Comparison of ENCODE assay signal across 8 cellular contexts in the genomic region with DNA sequence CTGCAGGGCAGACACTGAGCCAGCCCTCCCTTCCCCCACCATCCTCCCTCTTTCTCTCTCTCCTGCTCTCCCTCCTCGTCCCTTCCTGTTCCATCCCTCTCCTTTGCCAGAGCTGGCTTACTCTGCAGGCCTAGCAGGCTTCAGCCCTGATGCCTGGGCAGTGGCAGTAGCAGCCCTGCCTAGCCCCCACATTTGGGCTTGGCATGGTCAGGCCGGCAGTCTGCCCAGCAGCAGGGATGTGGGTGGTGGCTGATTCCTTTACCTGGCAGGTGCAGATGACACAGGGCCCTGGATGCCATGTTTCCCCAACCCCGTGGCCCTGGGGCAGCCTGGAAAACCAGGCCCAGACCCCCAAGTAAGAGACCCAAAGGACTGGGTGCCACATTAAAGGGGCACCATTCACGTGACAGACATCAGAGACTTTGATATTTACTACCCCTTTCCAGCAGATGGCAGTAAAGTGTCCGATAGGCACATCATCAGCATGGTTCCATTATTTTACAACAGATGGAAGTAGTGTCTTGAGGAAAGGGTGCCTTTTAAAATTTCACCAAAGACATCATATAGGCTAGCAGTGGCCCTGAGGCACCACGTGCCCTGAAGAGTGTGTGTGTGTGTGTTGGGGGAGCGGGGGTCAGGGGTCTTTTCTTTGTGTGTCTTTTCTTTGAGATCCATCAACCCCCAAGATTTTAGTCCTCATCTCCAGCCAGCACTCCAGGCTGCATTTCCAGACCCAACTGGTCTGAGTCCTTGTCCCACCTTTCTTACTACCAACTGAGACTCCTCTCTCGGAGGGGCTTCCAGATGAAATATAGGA. TPM values are rescaled to one million over a fixed set of nuclear protein-coding genes. Genes with fewer than 3 reads are reported as not detected.
DNase-seq lines count a peak whose midpoint lies in the region; TF ChIP-seq lines count a peak whose summit lies in the region.

No MANE protein-coding gene starts in this region.

- no peaks in the 10 kb centered on the region for H3K9me3 ChIP-seq in testis

- H3K4me3 ChIP-seq in HFF-Myc (replicated peaks; ENCODE audit: low read depth, low read length) (no peak overlapping the region), brain microvascular endothelial cell (ENCODE audit: low read depth, low read length) (no peak overlapping the region), testis (no peak overlapping the region)

- no peaks in the 10 kb centered on the region for H3K36me3 Mint-ChIP-seq in activated CD4-positive, alpha-beta T cell treated with anti-CD3 and anti-CD28 coated beads, Interleukin-2, amount 10 ng/mL, durations not matched to agents 24 days and 14 days (ENCODE audit: low read depth)

- H3K36me3 ChIP-seq in brain microvascular endothelial cell (replicated peaks) = no peaks in the 10 kb centered on the region
- no peaks in the 10 kb centered on the region for H3K36me3 ChIP-seq in testis (ENCODE audit: low read depth, missing control alignments)

- no peak overlapping the region for H3K4me3 Mint-ChIP-seq in activated CD4-positive, alpha-beta T cell treated with anti-CD3 and anti-CD28 coated beads, Interleukin-2, amount 10 ng/mL, durations not matched to agents 24 days and 14 days

- H3K4me1 ChIP-seq in testis = no peaks in the 10 kb centered on the region

- peak; percentile 80 for DNase-seq in activated CD4-positive, alpha-beta T cell treated with anti-CD3 and anti-CD28 coated beads, Interleukin-2, amount 10 ng/mL, durations not matched to agents 24 days and 14 days
- DNase-seq in activated CD4-positive, alpha-beta T cell treated with anti-CD3 and anti-CD28 coated beads for 1 hour = no peak
- peak; percentile 17 for DNase-seq in HFF-Myc (ENCODE audit: extremely low read depth, low read depth)
- DNase-seq in NCI-H748 (lab: John Stamatoyannopoulos, UW; ENCODE audit: unreplicated experiment) = peak; percentile 66
- DNase-seq in brain microvascular endothelial cell = peak; percentile 40
- DNase-seq in iris pigment epithelial cell (ENCODE audit: low read depth) = peak; percentile 49
- no peak for DNase-seq in testis
- no peak for DNase-seq in HK-2 (ENCODE audit: unreplicated experiment)

- 55 to 63% methylated on average over 8 of the region's 8 CpGs for WGBS in testis, 2 donors

- no peak overlapping the region for H3K27ac Mint-ChIP-seq in activated CD4-positive, alpha-beta T cell treated with anti-CD3 and anti-CD28 coated beads, Interleukin-2, amount 10 ng/mL, durations not matched to agents 24 days and 14 days

- H3K27me3 Mint-ChIP-seq in activated CD4-positive, alpha-beta T cell treated with anti-CD3 and anti-CD28 coated beads, Interleukin-2, amount 10 ng/mL, durations not matched to agents 24 days and 14 days = peaks cover 18% of the 10 kb centered on the region

- in situ Hi-C loops in brain microvascular endothelial cell (cut with HindIII; ENCODE audit: low pct_ligation_motif_present, low sequenced_read_pairs) = loop anchor here (25.0 kb wide), 1 partner anchor 183 kb away; no protein-coding TSS in a partner anchor

- intact Hi-C loops in activated CD4-positive, alpha-beta T cell treated with anti-CD3 and anti-CD28 coated beads, Interleukin-2, amount 10 ng/mL, durations not matched to agents 24 days and 14 days (cut with micrococcal nuclease) = loop anchor here (1.0 to 10.0 kb wide), 2 partner anchors 187 to 310 kb away; no protein-coding TSS in a partner anchor
- intact Hi-C loops in testis (cut with DNase I; ENCODE audit: low total_unique reads) = no loop called here

- peak; percentile 61 for TF ChIP-seq CTCF in HFF-Myc (IDR thresholded peaks at IDR 0.05; ENCODE audit: low read depth, low read length, missing control alignments)
- peak; percentile 67 for TF ChIP-seq CTCF in brain microvascular endothelial cell (IDR thresholded peaks at IDR 0.05; ENCODE audit: low read depth, low read length, missing control alignments)
- TF ChIP-seq CTCF in testis (IDR thresholded peaks at IDR 0.05) = peak; percentile 26 to 53 (median 43)

- H3K9me3 Mint-ChIP-seq in activated CD4-positive, alpha-beta T cell treated with anti-CD3 and anti-CD28 coated beads, Interleukin-2, amount 10 ng/mL, durations not matched to agents 24 days and 14 days = no peaks in the 10 kb centered on the region

- H3K27me3 ChIP-seq in brain microvascular endothelial cell (replicated peaks) (peaks cover under 1% of the 10 kb centered on the region), testis (no peaks in the 10 kb centered on the region)

- no peaks in the 10 kb centered on the region for H3K4me1 Mint-ChIP-seq in activated CD4-positive, alpha-beta T cell treated with anti-CD3 and anti-CD28 coated beads, Interleukin-2, amount 10 ng/mL, durations not matched to agents 24 days and 14 days

- H3K27ac ChIP-seq in brain microvascular endothelial cell (no peak overlapping the region), testis (no peak overlapping the region)

- no peak for TF ChIP-seq POLR2A in testis (IDR thresholded peaks at IDR 0.05)

RNA-seq across cellular contexts. Expression of a gene that starts 5.9 kb away (rescaled TPM):
- total RNA-seq in activated CD4-positive, alpha-beta T cell treated with anti-CD3 and anti-CD28 coated beads, Interleukin-2, amount 10 ng/mL, durations not matched to agents 24 days and 14 days = 0.09 and 0.17 TPM in 2 replicates
- total RNA-seq in testis = 1 to 10 TPM in 1 of 2 donors, under 1 TPM in 1; 0.68 to 1.2 TPM
- 1.4 TPM for polyA plus RNA-seq in testis (ENCODE audit: insufficient read depth, low read depth, low replicate concordance)

RNA-seq across cellular contexts. Expression of a gene that starts 33.1 kb away (rescaled TPM):
- 16.2 and 18.6 TPM in 2 replicates for total RNA-seq in activated CD4-positive, alpha-beta T cell treated with anti-CD3 and anti-CD28 coated beads, Interleukin-2, amount 10 ng/mL, durations not matched to agents 24 days and 14 days
- 1 to 10 TPM; 2.9 to 5.6 TPM for total RNA-seq in testis
- 4.6 TPM for polyA plus RNA-seq in testis (ENCODE audit: insufficient read depth, low read depth, low replicate concordance)

RNA-seq across cellular contexts. Expression of a gene that starts 41.9 kb away (rescaled TPM):
- 127 and 132 TPM in 2 replicates for total RNA-seq in activated CD4-positive, alpha-beta T cell treated with anti-CD3 and anti-CD28 coated beads, Interleukin-2, amount 10 ng/mL, durations not matched to agents 24 days and 14 days
- total RNA-seq in testis = 100 to 1,000 TPM; 133 to 166 TPM
- 414 TPM for polyA plus RNA-seq in testis (ENCODE audit: insufficient read depth, low read depth, low replicate concordance)

Comparison
In these comparisons a context has a peak if more than half of its experiments do, and no peak if none do; other contexts are left out.
1. DNase-seq: peak in activated CD4-positive, alpha-beta T cell treated with anti-CD3 and anti-CD28 coated beads, Interleukin-2, amount 10 ng/mL, durations not matched to agents 24 days and 14 days (single experiment), HFF-Myc (single experiment), NCI-H748 (single experiment), brain microvascular endothelial cell (single experiment) and iris pigment epithelial cell (single experiment); none in activated CD4-positive, alpha-beta T cell treated with anti-CD3 and anti-CD28 coated beads for 1 hour (single experiment), testis (single experiment) and HK-2 (single experiment).
2. Peak in every context shown above with its lines, with median percentiles within 50 percentile points of each other: CTCF ChIP-seq.